In genomic region chr1:222459652-222460051, GRCh38 we compare ENCODE assay signal across 23 cellular contexts.
A peak's percentile ranks its signal among the peaks of the same experiment; 100 is the strongest.
DNase-seq lines count a peak whose midpoint lies in the region; ATAC-seq, FAIRE-seq and TF ChIP-seq lines count a peak whose summit lies in the region.
"Had no signal": no experiment of that assay in that cellular context is flagged by ENCODE, and none has a peak within 500 bp of the region (broad histone marks: within the 10 kb centered on the region; RNA-seq: fewer than 3 reads in every experiment).

No MANE protein-coding gene starts in this region.

- H3K4me3 ChIP-seq in bronchial epithelial cell (ENCODE audit: low read depth, low read length), result no peak overlapping the region
- H3K4me3 ChIP-seq in mesendoderm (ENCODE audit: low read length), result no peak overlapping the region
- H3K4me3 ChIP-seq in psoas muscle, result no peak overlapping the region
- H3K4me3 ChIP-seq in lower lobe of right lung, result no peak overlapping the region
- H3K4me3 ChIP-seq in small intestine (ENCODE audit: low read depth in 1 of 2, low read length in 2 of 2), result no peak overlapping the region
- no peak overlapping the region for H3K4me3 ChIP-seq in effector memory CD4-positive, alpha-beta T cell (ENCODE audit: insufficient read depth, low read depth, low read length, poor library complexity, severe bottlenecking)
- H3K4me3 ChIP-seq: BLaER1 had no signal

- no peak overlapping the region for H3K23ac ChIP-seq in mesendoderm (ENCODE audit: low read length)

- H3K4ac ChIP-seq in mesendoderm (ENCODE audit: low read depth, low read length), result no peak overlapping the region

- no peak overlapping the region for H4K8ac ChIP-seq in mesendoderm (ENCODE audit: low read depth, low read length)

- H2AK5ac ChIP-seq in mesendoderm (ENCODE audit: low read length), result no peak overlapping the region

- H2BK5ac ChIP-seq in mesendoderm (ENCODE audit: low read length), result no peak overlapping the region

- DNase-seq in bronchial epithelial cell (ENCODE audit: low read depth) (peak; percentile 4), mesendoderm (peak; percentile 10), psoas muscle (no peak), lower lobe of right lung (no peak), small intestine (no peak), head of caudate nucleus (no peak)
- DNase-seq in effector memory CD4-positive, alpha-beta T cell, result no peak
- DNase-seq: 8988T; ACHN; BE2C; C1 segment of cervical spinal cord; CD4-positive, alpha-beta memory T cell; CD4-positive, CD25-positive, alpha-beta regulatory T cell; CD8-positive, alpha-beta memory T cell; COR-L47; DMS79 treated with DMSO at 0.1 percent for 48 hours; GF-D8 had no signal

- ATAC-seq in psoas muscle (peak in 3 of 4 donors; percentile 5 to 59 (median 12)), lower lobe of right lung (no peak)

- H3K9me3 ChIP-seq in psoas muscle, result peaks cover 9% of the 10 kb centered on the region
- peaks cover 16% of the 10 kb centered on the region for H3K9me3 ChIP-seq in lower lobe of right lung
- no peaks in the 10 kb centered on the region for H3K9me3 ChIP-seq in small intestine (ENCODE audit: control insufficient read depth, low read depth)
- no peaks in the 10 kb centered on the region for H3K9me3 ChIP-seq in effector memory CD4-positive, alpha-beta T cell (ENCODE audit: control insufficient read depth, low read length)
- H3K9me3 ChIP-seq: BE2C had no signal

- H2BK15ac ChIP-seq in mesendoderm (replicated peaks; ENCODE audit: low read depth), result no peak overlapping the region

- no peak overlapping the region for H3K9ac ChIP-seq in mesendoderm (ENCODE audit: low read length)
- H3K9ac ChIP-seq: BLaER1 had no signal

- no peak for TF ChIP-seq CTCF in bronchial epithelial cell (IDR thresholded peaks at IDR 0.05; ENCODE audit: insufficient read depth, low read length, severe bottlenecking)
- no peak for TF ChIP-seq CTCF in psoas muscle (IDR thresholded peaks at IDR 0.05)
- TF ChIP-seq CTCF in lower lobe of right lung (IDR thresholded peaks at IDR 0.05), result no peak

- H3K36me3 ChIP-seq in bronchial epithelial cell (ENCODE audit: control insufficient read depth, insufficient read depth, low read length) (no peaks in the 10 kb centered on the region), mesendoderm (ENCODE audit: control insufficient read depth, insufficient read depth, low read length) (no peaks in the 10 kb centered on the region), psoas muscle (ENCODE audit: insufficient read depth in 1 of 2, low read depth in 1 of 2) (no peaks in the 10 kb centered on the region), lower lobe of right lung (no peaks in the 10 kb centered on the region), small intestine (ENCODE audit: control insufficient read depth in 2 of 2, insufficient read depth in 2 of 2, low read length in 2 of 2) (no peaks in the 10 kb centered on the region)
- H3K36me3 ChIP-seq in effector memory CD4-positive, alpha-beta T cell (ENCODE audit: control insufficient read depth, insufficient read depth, low read length), result no peaks in the 10 kb centered on the region
- H3K36me3 ChIP-seq: BE2C, BLaER1 had no signal

- no peaks in the 10 kb centered on the region for H3K4me1 ChIP-seq in mesendoderm (ENCODE audit: control insufficient read depth, low read depth, low read length)
- peaks cover 19% of the 10 kb centered on the region for H3K4me1 ChIP-seq in psoas muscle
- H3K4me1 ChIP-seq in lower lobe of right lung, result peaks cover 11% of the 10 kb centered on the region
- no peaks in the 10 kb centered on the region for H3K4me1 ChIP-seq in small intestine (ENCODE audit: control insufficient read depth in 2 of 2, insufficient read depth in 1 of 2, low read depth in 1 of 2, low read length in 1 of 2)
- peaks cover 4% of the 10 kb centered on the region for H3K4me1 ChIP-seq in effector memory CD4-positive, alpha-beta T cell (ENCODE audit: control insufficient read depth, insufficient read depth, low read length, poor library complexity, severe bottlenecking)

- FAIRE-seq in bronchial epithelial cell (lab: Jason Lieb, UNC) (no peak), small intestine (lab: Jason Lieb, UNC) (no peak)
- FAIRE-seq: A204.1, D721Med, G401.6, GM12891, GM19239 had no signal

- H3K27me3 ChIP-seq in bronchial epithelial cell (ENCODE audit: control insufficient read depth, insufficient read depth, low read length), result no peaks in the 10 kb centered on the region
- H3K27me3 ChIP-seq in mesendoderm (ENCODE audit: insufficient read depth, low read length, poor library complexity), result no peaks in the 10 kb centered on the region
- no peaks in the 10 kb centered on the region for H3K27me3 ChIP-seq in psoas muscle (ENCODE audit: insufficient read depth in 3 of 3, low read length in 2 of 3)
- no peaks in the 10 kb centered on the region for H3K27me3 ChIP-seq in lower lobe of right lung (ENCODE audit: low read depth)
- no peaks in the 10 kb centered on the region for H3K27me3 ChIP-seq in small intestine (ENCODE audit: control insufficient read depth in 2 of 2, insufficient read depth in 2 of 2, low read length in 2 of 2)
- H3K27me3 ChIP-seq in effector memory CD4-positive, alpha-beta T cell (replicated peaks; ENCODE audit: control insufficient read depth, insufficient read depth, low read length, poor library complexity, severe bottlenecking), result no peaks in the 10 kb centered on the region
- H3K27me3 ChIP-seq: BE2C, BLaER1 had no signal

- no peak overlapping the region for H3K4me2 ChIP-seq in mesendoderm (ENCODE audit: low read length)
- H3K4me2 ChIP-seq: BLaER1 had no signal

- H2BK120ac ChIP-seq in mesendoderm (ENCODE audit: low read depth, low read length), result no peak overlapping the region

- WGBS in mesendoderm (ENCODE audit: extremely low coverage, insufficient coverage, low lambda C conversion rate), result no CpG with 5 or more reads among the region's 3 CpGs
- WGBS in psoas muscle, 3 donors, result 38 to 68% (median 50%) methylated on average over 3 of the region's 3 CpGs
- WGBS in small intestine, 3 donors, result 72 to 79% (median 74%) methylated on average over 3 of the region's 3 CpGs

- no peaks in the 10 kb centered on the region for H3K79me1 ChIP-seq in mesendoderm (ENCODE audit: low read length)

- no peak overlapping the region for H3K27ac ChIP-seq in mesendoderm (ENCODE audit: low read depth, low read length)
- H3K27ac ChIP-seq in psoas muscle, result peak overlapping the region; percentile 63
- H3K27ac ChIP-seq in lower lobe of right lung, result no peak overlapping the region
- H3K27ac ChIP-seq in small intestine (ENCODE audit: low read depth in 1 of 2, low read length in 1 of 2), result no peak overlapping the region
- H3K27ac ChIP-seq in effector memory CD4-positive, alpha-beta T cell (ENCODE audit: insufficient read depth, low read length, poor library complexity, severe bottlenecking), result no peak overlapping the region
- H3K27ac ChIP-seq: BLaER1 had no signal

- intact Hi-C loops in psoas muscle (cut with DNase I), result loop anchor here (10.0 kb wide), 6 partner anchors 255 to 1585 kb away; partner anchors contain the start of genes AIDA (in 2 of the 2), BROX (in 2 of the 2) and HLX (in 1 of the 2)
- intact Hi-C loops in lower lobe of right lung (cut with DNase I), result no loop called here
- intact Hi-C loops in head of caudate nucleus (cut with DNase I), result loop anchor here (10.0 kb wide), 2 partner anchors 255 to 985 kb away; partner anchors contain the start of genes AIDA and BROX

- no peak overlapping the region for H3K56ac ChIP-seq in mesendoderm (ENCODE audit: low read length)

- no peak overlapping the region for H3K18ac ChIP-seq in mesendoderm (ENCODE audit: low read length)

- H3K79me2 ChIP-seq in mesendoderm (ENCODE audit: control insufficient read depth, insufficient read depth, low read length), result no peaks in the 10 kb centered on the region

- H4K5ac ChIP-seq in mesendoderm (ENCODE audit: low read length), result no peak overlapping the region

Comparison
In these comparisons a context has a peak if more than half of its experiments do, and no peak if none do; other contexts are left out.
1. DNase-seq: peak in bronchial epithelial cell (single experiment) and mesendoderm (single experiment); none in psoas muscle (0 of 2), lower lobe of right lung (single experiment), small intestine (single experiment), head of caudate nucleus (0 of 42) and effector memory CD4-positive, alpha-beta T cell (0 of 3).
2. ATAC-seq: peak in psoas muscle (3 of 4); none in lower lobe of right lung (0 of 2).